ENCODE assay signal across 22 cellular contexts in the genomic region with DNA sequence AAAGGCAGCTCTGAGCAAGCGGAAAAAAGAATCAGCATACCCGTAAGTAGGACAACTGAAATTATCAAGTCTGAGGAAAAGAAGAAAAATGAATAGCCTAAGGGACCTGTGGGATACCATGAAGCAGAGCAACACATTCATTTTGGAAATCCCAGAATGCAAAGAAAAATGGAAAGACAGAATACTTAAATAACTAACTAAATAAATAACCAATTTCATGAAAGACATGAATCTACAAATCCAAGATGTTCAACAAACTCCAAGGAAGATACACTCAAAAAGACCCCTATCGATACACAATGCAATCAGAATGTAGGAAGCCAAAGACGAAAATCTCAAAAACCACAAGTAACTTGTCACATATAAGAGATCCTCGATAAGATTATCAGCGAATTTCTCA.
"Had no signal": no experiment of that assay in that cellular context is flagged by ENCODE, and none has a peak within 500 bp of the region (broad histone marks: within the 10 kb centered on the region; RNA-seq: fewer than 3 reads in every experiment).

No MANE protein-coding gene starts in this region.

- H3K9me3 ChIP-seq: neutrophil, pancreas, right lobe of liver, thyroid gland had no signal

- H3K27ac ChIP-seq: dorsolateral prefrontal cortex, gastrocnemius medialis, hepatocyte, neutrophil, pancreas, thyroid gland had no signal

- H2AFZ ChIP-seq: hepatocyte had no signal

- H3K27me3 Mint-ChIP-seq: memory B cell; stimulated activated naive CD8-positive, alpha-beta T cell treated with anti-CD3 and anti-CD28 coated beads, Interleukin-15, amount 100 ng/mL, for 72 hours; type B pancreatic cell had no signal

- DNase-seq: dorsolateral prefrontal cortex; effector CD4-positive, alpha-beta T cell; foreskin fibroblast; gastrocnemius medialis; head of caudate nucleus; kidney; natural killer cell; pancreas; retina; right lobe of liver; small intestine; stimulated activated CD4-positive, alpha-beta T cell treated with anti-CD3 and anti-CD28 coated beads, Interleukin-15, amount 100 ng/mL, for 24 hours; stimulated activated CD4-positive, alpha-beta T cell treated with anti-CD3 and anti-CD28 coated beads, Interleukin-2, amount 100 ng/mL, for 48 hours; stimulated activated naive CD4-positive, alpha-beta T cell; stimulated activated naive CD8-positive, alpha-beta T cell treated with anti-CD3 and anti-CD28 coated beads, Interleukin-15, amount 100 ng/mL, for 72 hours; thyroid gland had no signal

- ATAC-seq: esophagus mucosa; gastrocnemius medialis; natural killer cell; pancreas; stimulated activated naive CD8-positive, alpha-beta T cell treated with anti-CD3 and anti-CD28 coated beads, Interleukin-15, amount 100 ng/mL, for 72 hours had no signal

- H3K4me2 ChIP-seq: hepatocyte had no signal

- H3K4me3 ChIP-seq: dorsolateral prefrontal cortex, gastrocnemius medialis, hepatocyte, lung, pancreas, right lobe of liver, thyroid gland had no signal

- H3K4me3 Mint-ChIP-seq: memory B cell; natural killer cell; stimulated activated naive CD8-positive, alpha-beta T cell treated with anti-CD3 and anti-CD28 coated beads, Interleukin-15, amount 100 ng/mL, for 72 hours; type B pancreatic cell had no signal

- H3K27ac Mint-ChIP-seq: memory B cell; natural killer cell; stimulated activated naive CD8-positive, alpha-beta T cell treated with anti-CD3 and anti-CD28 coated beads, Interleukin-15, amount 100 ng/mL, for 72 hours; type B pancreatic cell had no signal

- H3K36me3 ChIP-seq: pancreas, right lobe of liver, thyroid gland had no signal

- H3K27me3 ChIP-seq: dorsolateral prefrontal cortex, gastrocnemius medialis, hepatocyte, neutrophil, pancreas, right lobe of liver, thyroid gland had no signal
